Comparison of ENCODE assay signal across 9 cellular contexts in the genomic region with DNA sequence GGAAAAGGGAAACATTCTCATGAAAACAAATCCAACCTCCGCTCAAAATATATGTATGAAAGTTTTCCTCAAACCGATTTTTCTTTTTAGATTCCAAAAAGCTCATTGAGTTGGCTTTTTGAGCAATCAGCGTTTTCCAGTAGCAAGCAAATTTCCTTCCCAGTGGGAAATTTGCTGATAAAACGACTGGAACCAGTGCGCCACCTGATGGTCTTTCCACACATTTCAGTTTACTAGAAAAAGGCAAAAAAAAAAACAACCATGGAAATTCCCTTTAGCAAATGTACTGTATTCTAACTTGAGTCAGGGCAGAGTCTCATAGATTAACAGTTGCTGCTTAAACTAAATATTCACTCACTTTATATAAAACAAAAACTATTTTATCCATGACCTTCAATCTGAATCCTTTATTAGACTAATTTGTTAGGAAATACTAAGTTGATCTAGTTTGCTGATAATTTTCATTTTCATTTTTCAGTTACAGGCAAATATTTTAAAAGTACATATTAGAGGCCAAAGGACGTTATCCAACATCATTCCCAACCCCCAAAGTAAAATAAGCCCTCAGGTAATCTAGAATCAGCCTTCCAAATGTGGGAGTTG.
A peak's percentile ranks its signal among the peaks of the same experiment; 100 is the strongest.
DNase-seq lines count a peak whose midpoint lies in the region; ATAC-seq and TF ChIP-seq lines count a peak whose summit lies in the region.
"Had no signal": no experiment of that assay in that cellular context is flagged by ENCODE, and none has a peak within 500 bp of the region (broad histone marks: within the 10 kb centered on the region; RNA-seq: fewer than 3 reads in every experiment).

No MANE protein-coding gene starts in this region.

- H3K4me1 Mint-ChIP-seq in HFFc6 (ENCODE audit: low read depth): no peaks in the 10 kb centered on the region

- ATAC-seq in upper lobe of left lung (ENCODE audit: low FRiP score in 2 of 2) (no peak), HG03442 (IDR thresholded peaks at IDR 0.05; ENCODE audit: unreplicated experiment) (no peak), GM21786 (IDR thresholded peaks at IDR 0.05; ENCODE audit: unreplicated experiment) (no peak)
- ATAC-seq: left colon had no signal

- peak; percentile 14 for DNase-seq in COR-L47 (lab: John Stamatoyannopoulos, UW)
- DNase-seq in HFFc6: no peak
- peak; percentile 19 to 28 for DNase-seq in SW 1271 (lab: John Stamatoyannopoulos, UW)
- peak; percentile 59 for DNase-seq in iPS-NIHi7 (ENCODE audit: extremely low spot score)
- DNase-seq in upper lobe of left lung: no peak
- no peak for DNase-seq in ecto neural progenitor cell (ENCODE audit: low spot score)

- H3K36me3 Mint-ChIP-seq in HFFc6 (ENCODE audit: low read depth): no peaks in the 10 kb centered on the region

- H3K27me3 Mint-ChIP-seq in HFFc6 (ENCODE audit: insufficient read depth): no peaks in the 10 kb centered on the region; the same call in 1 of the 2 replicates

- WGBS in upper lobe of left lung, 2 donors: 2 to 4% methylated on average over 6 of the region's 6 CpGs

- no peaks in the 10 kb centered on the region for H3K9me3 ChIP-seq in upper lobe of left lung

- no peak overlapping the region for H3K4me3 Mint-ChIP-seq in HFFc6

- no peak overlapping the region for H3K27ac ChIP-seq in upper lobe of left lung

- no peak for TF ChIP-seq EP300 in upper lobe of left lung (IDR thresholded peaks at IDR 0.05)

- H3K27me3 ChIP-seq in upper lobe of left lung: no peaks in the 10 kb centered on the region

- H3K4me1 ChIP-seq in upper lobe of left lung: no peaks in the 10 kb centered on the region

- TF ChIP-seq POLR2A in upper lobe of left lung (IDR thresholded peaks at IDR 0.05): no peak

- H3K36me3 ChIP-seq in upper lobe of left lung: no peaks in the 10 kb centered on the region

- peaks cover 7% of the 10 kb centered on the region; the same call in 1 of the 2 replicates for H3K9me3 Mint-ChIP-seq in HFFc6

- H3K4me3 ChIP-seq in upper lobe of left lung: no peak overlapping the region

- H3K27ac Mint-ChIP-seq in HFFc6: no peak overlapping the region

- TF ChIP-seq CTCF in HFFc6 (IDR thresholded peaks at IDR 0.05): peak; percentile 74
- peak in 5 of 6 experiments; percentile 33 to 55 (median 41) for TF ChIP-seq CTCF in upper lobe of left lung (IDR thresholded peaks at IDR 0.05)

Comparison
In these comparisons a context has a peak if more than half of its experiments do, and no peak if none do; other contexts are left out.
1. DNase-seq: peak in COR-L47 (single experiment), SW 1271 (2 of 2) and iPS-NIHi7 (single experiment); none in HFFc6 (single experiment), upper lobe of left lung (0 of 2) and ecto neural progenitor cell (single experiment).